ENCODE assay signal across 1 cellular context in genomic region chr14:105495990-105496830, GRCh38.
TF ChIP-seq lines count a peak whose summit lies in the region.

No MANE protein-coding gene starts in this region.

TF ChIP-seq in K562, 482 proteins besides CTCF, POLR2A, EP300 and RAD21:
- TF ChIP-seq POLR2G (IDR thresholded peaks at IDR 0.05; ENCODE audit: low read depth, low read length) (peak; percentile 36; the same call in 1 of the 2 replicates), SREBF1 (IDR thresholded peaks at IDR 0.05; ENCODE audit: borderline replicate concordance, low read depth, low read length) (no peak)
